Comparison of ENCODE assay signal across 19 cellular contexts in the genomic region with DNA sequence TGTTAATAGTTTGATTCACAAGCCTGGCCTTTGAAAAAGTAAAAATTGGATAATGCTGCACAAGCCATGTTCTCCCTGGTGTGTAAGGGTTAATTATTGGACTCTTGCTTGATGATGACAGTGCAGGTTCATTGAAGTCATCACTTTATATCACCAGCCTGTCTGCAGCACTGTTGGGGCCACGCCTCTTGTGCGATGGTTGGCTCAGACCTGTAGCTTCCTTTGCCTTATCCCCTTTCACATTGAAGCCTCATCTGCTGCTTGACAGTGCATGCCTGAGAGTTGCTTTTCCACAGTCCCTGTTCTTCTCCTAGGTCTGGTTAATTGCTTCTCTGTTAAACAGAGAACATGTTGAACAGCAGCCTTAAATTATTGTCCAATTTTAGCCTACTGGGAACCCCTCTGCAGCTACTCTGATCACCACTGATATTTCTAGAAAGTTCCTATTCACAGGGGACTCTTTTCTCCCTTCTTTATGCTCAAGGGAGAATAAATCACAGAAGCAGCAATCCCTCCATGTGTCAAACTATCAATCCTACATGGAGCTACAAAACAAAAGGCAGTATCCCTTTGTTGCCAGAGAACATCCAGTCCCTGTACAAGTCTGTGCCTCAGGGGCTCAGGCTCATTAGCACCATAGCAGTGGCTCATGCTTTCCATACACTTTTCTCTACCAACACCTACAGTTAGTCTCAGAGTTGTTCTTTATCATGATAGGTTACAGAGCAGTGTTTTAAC.
DNase-seq lines count a peak whose midpoint lies in the region; ATAC-seq, FAIRE-seq and TF ChIP-seq lines count a peak whose summit lies in the region.
"Had no signal": no experiment of that assay in that cellular context is flagged by ENCODE, and none has a peak within 500 bp of the region (broad histone marks: within the 10 kb centered on the region; RNA-seq: fewer than 3 reads in every experiment).

No MANE protein-coding gene starts in this region.

- no peak for FAIRE-seq in astrocyte (lab: Jason Lieb, UNC)
- FAIRE-seq: GM12878 had no signal

- DNase-seq in heart left ventricle (no peak), right atrium auricular region (ENCODE audit: low spot score) (no peak), astrocyte (ENCODE audit: low read depth) (no peak), nephron progenitor cell (no peak), superior temporal gyrus (ENCODE audit: extremely low spot score) (no peak), osteocyte (ENCODE audit: extremely low spot score, unreplicated experiment) (no peak), glutamatergic neuron (no peak)
- DNase-seq: Calu3; CD8-positive, alpha-beta T cell; H7; KG1; MV-4-11; NCI-H1694 treated with DMSO at 0.1 percent for 48 hours; NCI-H510A; PC-3; RPMI8226; SIG-M5 had no signal

- no peak for TF ChIP-seq POLR2A in heart left ventricle (IDR thresholded peaks at IDR 0.05)

- no peaks in the 10 kb centered on the region for H4K20me1 ChIP-seq in astrocyte (ENCODE audit: insufficient read depth, low read length)
- H4K20me1 ChIP-seq: BLaER1 treated with 17β-estradiol and CSF1 and Interleukin-3, amounts not matched to agents 10 nM and 100 nM had no signal

- peaks cover 0 to 12% (median 2%) of the 10 kb centered on the region in 12 donors for H3K4me1 ChIP-seq in heart left ventricle
- H3K4me1 ChIP-seq in right atrium auricular region: no peaks in the 10 kb centered on the region
- H3K4me1 ChIP-seq in astrocyte (ENCODE audit: insufficient read depth, low read length): no peaks in the 10 kb centered on the region

- no peak overlapping the region for H3K4me3 Mint-ChIP-seq in astrocyte (ENCODE audit: unreplicated experiment)
- H3K4me3 Mint-ChIP-seq in nephron progenitor cell: no peak overlapping the region
- no peak overlapping the region for H3K4me3 Mint-ChIP-seq in osteocyte (ENCODE audit: unreplicated experiment)
- no peak overlapping the region for H3K4me3 Mint-ChIP-seq in glutamatergic neuron (ENCODE audit: unreplicated experiment)
- H3K4me3 Mint-ChIP-seq: CD8-positive, alpha-beta T cell had no signal

- no peaks in the 10 kb centered on the region for H3K36me3 ChIP-seq in heart left ventricle
- H3K36me3 ChIP-seq in right atrium auricular region: no peaks in the 10 kb centered on the region
- H3K36me3 ChIP-seq in astrocyte (ENCODE audit: insufficient read depth, low read length): no peaks in the 10 kb centered on the region

- ATAC-seq in heart left ventricle: peak in 3 of 4 donors; percentile 45 to 77 (median 72)
- ATAC-seq: CD8-positive, alpha-beta T cell; GM12878; PC-3 had no signal

- TF ChIP-seq CTCF in heart left ventricle (IDR thresholded peaks at IDR 0.05): no peak
- no peak for TF ChIP-seq CTCF in right atrium auricular region (IDR thresholded peaks at IDR 0.05)
- no peak for TF ChIP-seq CTCF in astrocyte (IDR thresholded peaks at IDR 0.05; ENCODE audit: insufficient read depth, low read depth, low read length)
- TF ChIP-seq CTCF in nephron progenitor cell (IDR thresholded peaks at IDR 0.05): no peak
- TF ChIP-seq CTCF in osteocyte (IDR thresholded peaks at IDR 0.05): no peak
- TF ChIP-seq CTCF in glutamatergic neuron (IDR thresholded peaks at IDR 0.05; ENCODE audit: partially characterized antibody, unreplicated experiment): no peak

- no peaks in the 10 kb centered on the region for H3K79me2 ChIP-seq in astrocyte (ENCODE audit: insufficient read depth, low read length)

- intact Hi-C loops in heart left ventricle (cut with DNase I): no loop called here

- H3K27me3 Mint-ChIP-seq in astrocyte (ENCODE audit: low read depth, unreplicated experiment) (no peaks in the 10 kb centered on the region), nephron progenitor cell (ENCODE audit: low read depth, poor library complexity) (no peaks in the 10 kb centered on the region), osteocyte (ENCODE audit: unreplicated experiment) (no peaks in the 10 kb centered on the region), glutamatergic neuron (ENCODE audit: unreplicated experiment) (no peaks in the 10 kb centered on the region)

- no peaks in the 10 kb centered on the region for H3K9me3 Mint-ChIP-seq in astrocyte (ENCODE audit: unreplicated experiment)
- peaks cover 30% of the 10 kb centered on the region for H3K9me3 Mint-ChIP-seq in nephron progenitor cell
- peaks cover 25% of the 10 kb centered on the region for H3K9me3 Mint-ChIP-seq in osteocyte (ENCODE audit: unreplicated experiment)
- peaks cover 4% of the 10 kb centered on the region for H3K9me3 Mint-ChIP-seq in glutamatergic neuron (ENCODE audit: unreplicated experiment)

- no peak overlapping the region for H3K9ac ChIP-seq in astrocyte (ENCODE audit: low read length)
- H3K9ac ChIP-seq: BLaER1 treated with 17β-estradiol and CSF1 and Interleukin-3, amounts not matched to agents 10 nM and 100 nM had no signal

- no peaks in the 10 kb centered on the region for H3K27me3 ChIP-seq in heart left ventricle
- H3K27me3 ChIP-seq in right atrium auricular region: no peaks in the 10 kb centered on the region
- no peaks in the 10 kb centered on the region for H3K27me3 ChIP-seq in astrocyte (ENCODE audit: insufficient read depth, low read length)
- H3K27me3 ChIP-seq: BLaER1 treated with 17β-estradiol and CSF1 and Interleukin-3, amounts not matched to agents 10 nM and 100 nM had no signal

- H3K4me3 ChIP-seq in heart left ventricle: no peak overlapping the region
- H3K4me3 ChIP-seq in right atrium auricular region: no peak overlapping the region
- H3K4me3 ChIP-seq in astrocyte (ENCODE audit: insufficient read depth, low read depth, low read length): no peak overlapping the region
- H3K4me3 ChIP-seq: BLaER1 treated with 17β-estradiol and CSF1 and Interleukin-3, amounts not matched to agents 10 nM and 100 nM; GM12878 had no signal

- H3K9me3 ChIP-seq in heart left ventricle: peaks cover 0 to 10% (median 0%) of the 10 kb centered on the region in 12 donors
- H3K9me3 ChIP-seq in right atrium auricular region: peaks cover 0 to 7% of the 10 kb centered on the region in 2 donors
- no peaks in the 10 kb centered on the region for H3K9me3 ChIP-seq in astrocyte (ENCODE audit: insufficient read depth, low read depth, low read length)

- no peaks in the 10 kb centered on the region for H3K36me3 Mint-ChIP-seq in astrocyte (ENCODE audit: low read depth, unreplicated experiment)
- no peaks in the 10 kb centered on the region for H3K36me3 Mint-ChIP-seq in nephron progenitor cell (ENCODE audit: low read depth)
- no peaks in the 10 kb centered on the region for H3K36me3 Mint-ChIP-seq in osteocyte (ENCODE audit: unreplicated experiment)
- peaks cover 3% of the 10 kb centered on the region for H3K36me3 Mint-ChIP-seq in glutamatergic neuron (ENCODE audit: unreplicated experiment)
- H3K36me3 Mint-ChIP-seq: CD8-positive, alpha-beta T cell had no signal

- H2AFZ ChIP-seq in astrocyte (ENCODE audit: low read depth, low read length): no peak overlapping the region

- H3K4me1 Mint-ChIP-seq in astrocyte (ENCODE audit: low read depth, unreplicated experiment) (peaks cover 21% of the 10 kb centered on the region), nephron progenitor cell (peaks cover 22% of the 10 kb centered on the region), osteocyte (ENCODE audit: unreplicated experiment) (no peaks in the 10 kb centered on the region), glutamatergic neuron (ENCODE audit: low read depth, unreplicated experiment) (peaks cover 6% of the 10 kb centered on the region)

- H3K27ac Mint-ChIP-seq in astrocyte (ENCODE audit: unreplicated experiment): peak overlapping the region; percentile 90
- peak overlapping the region; percentile 62 for H3K27ac Mint-ChIP-seq in nephron progenitor cell
- no peak overlapping the region for H3K27ac Mint-ChIP-seq in osteocyte (ENCODE audit: unreplicated experiment)
- H3K27ac Mint-ChIP-seq in glutamatergic neuron (ENCODE audit: unreplicated experiment): no peak overlapping the region
- H3K27ac Mint-ChIP-seq: CD8-positive, alpha-beta T cell had no signal

- H3K27ac ChIP-seq in heart left ventricle (no peak overlapping the region), right atrium auricular region (no peak overlapping the region), astrocyte (ENCODE audit: low read depth, low read length) (no peak overlapping the region)
- H3K27ac ChIP-seq: BLaER1 treated with 17β-estradiol and CSF1 and Interleukin-3, amounts not matched to agents 10 nM and 100 nM had no signal

- 31 to 60% (median 47%) methylated on average over 2 of the region's 2 CpGs for WGBS in heart left ventricle, 4 donors

- H3K4me2 ChIP-seq in astrocyte (ENCODE audit: low read length): no peak overlapping the region

Comparison
In these comparisons a context has a peak if more than half of its experiments do, and no peak if none do; other contexts are left out.
1. H3K27ac Mint-ChIP-seq: peak in astrocyte (single experiment) and nephron progenitor cell (single experiment); none in osteocyte (single experiment) and glutamatergic neuron (single experiment).